24 cellular contexts compared by ENCODE assay signal in genomic region chr6:123329337-123329736, GRCh38.
"Had no signal": no experiment of that assay in that cellular context is flagged by ENCODE, and none has a peak within 500 bp of the region (broad histone marks: within the 10 kb centered on the region; RNA-seq: fewer than 3 reads in every experiment).

No MANE protein-coding gene starts in this region.

- H3K36me3 Mint-ChIP-seq: immature natural killer cell; naive B cell; stimulated activated naive B cell treated with anti-CD40 and anti-IgM and Interleukin-4, amounts not matched to agents 10 μg/mL and 1 μg/mL and 100 μg/mL, for 72 hours had no signal

- H3K4me3 ChIP-seq: esophagus squamous epithelium, gastroesophageal sphincter, left ventricle myocardium inferior, lower lobe of right lung, spleen, testis, tibial nerve had no signal

- DNase-seq: effector memory CD4-positive, alpha-beta T cell; esophagus squamous epithelium; foreskin fibroblast; glutamatergic neuron; immature natural killer cell; left cardiac atrium; left ventricle myocardium inferior; lower lobe of right lung; mesenchymal stem cell; naive B cell; nephron progenitor cell; posterior cingulate gyrus; spleen; stimulated activated CD4-positive, alpha-beta T cell treated with anti-CD3 and anti-CD28 coated beads, Interleukin-15, amount 100 ng/mL, for 24 hours; stimulated activated CD4-positive, alpha-beta T cell treated with anti-CD3 and anti-CD28 coated beads, Interleukin-1b, Interleukin-23, amount 100 ng/mL, for 48 hours; stimulated activated CD4-positive, alpha-beta T cell treated with anti-CD3 and anti-CD28 coated beads, Interleukin-4, amount 100 ng/mL, for 24 hours; stimulated activated naive B cell treated with anti-CD40 and anti-IgM and Interleukin-4, amounts not matched to agents 10 μg/mL and 1 μg/mL and 100 μg/mL, for 72 hours; stimulated activated naive CD8-positive, alpha-beta T cell treated with anti-CD3 and anti-CD28 coated beads, Interleukin-15, amount 100 ng/mL, for 72 hours; testis had no signal

- H3K9me3 Mint-ChIP-seq: nephron progenitor cell; stimulated activated naive B cell treated with anti-CD40 and anti-IgM and Interleukin-4, amounts not matched to agents 10 μg/mL and 1 μg/mL and 100 μg/mL, for 72 hours had no signal

- H3K9me3 ChIP-seq: esophagus squamous epithelium, gastroesophageal sphincter, left ventricle myocardium inferior, lower lobe of right lung, neutrophil, spleen, testis, tibial nerve had no signal

- H3K27ac Mint-ChIP-seq: immature natural killer cell; naive B cell; nephron progenitor cell; stimulated activated naive B cell treated with anti-CD40 and anti-IgM and Interleukin-4, amounts not matched to agents 10 μg/mL and 1 μg/mL and 100 μg/mL, for 72 hours; stimulated activated naive CD8-positive, alpha-beta T cell treated with anti-CD3 and anti-CD28 coated beads, Interleukin-15, amount 100 ng/mL, for 72 hours had no signal

- ATAC-seq: gastroesophageal sphincter; left cardiac atrium; lower lobe of right lung; sciatic nerve; stimulated activated naive B cell treated with anti-CD40 and anti-IgM and Interleukin-4, amounts not matched to agents 10 μg/mL and 1 μg/mL and 100 μg/mL, for 72 hours; stimulated activated naive CD8-positive, alpha-beta T cell treated with anti-CD3 and anti-CD28 coated beads, Interleukin-15, amount 100 ng/mL, for 72 hours had no signal

- H3K36me3 ChIP-seq: esophagus squamous epithelium, gastroesophageal sphincter, left ventricle myocardium inferior, lower lobe of right lung, neutrophil, spleen, tibial nerve had no signal

- H3K27me3 ChIP-seq: esophagus squamous epithelium, gastroesophageal sphincter, neutrophil, spleen, testis, tibial nerve had no signal

- H3K4me3 Mint-ChIP-seq: immature natural killer cell; naive B cell; nephron progenitor cell; stimulated activated naive B cell treated with anti-CD40 and anti-IgM and Interleukin-4, amounts not matched to agents 10 μg/mL and 1 μg/mL and 100 μg/mL, for 72 hours; stimulated activated naive CD8-positive, alpha-beta T cell treated with anti-CD3 and anti-CD28 coated beads, Interleukin-15, amount 100 ng/mL, for 72 hours had no signal

- H3K27me3 Mint-ChIP-seq: naive B cell; stimulated activated naive B cell treated with anti-CD40 and anti-IgM and Interleukin-4, amounts not matched to agents 10 μg/mL and 1 μg/mL and 100 μg/mL, for 72 hours; stimulated activated naive CD8-positive, alpha-beta T cell treated with anti-CD3 and anti-CD28 coated beads, Interleukin-15, amount 100 ng/mL, for 72 hours had no signal

- H3K4me1 ChIP-seq: esophagus squamous epithelium, gastroesophageal sphincter, left ventricle myocardium inferior, lower lobe of right lung, spleen, testis had no signal

- H3K4me1 Mint-ChIP-seq: immature natural killer cell; naive B cell; stimulated activated naive B cell treated with anti-CD40 and anti-IgM and Interleukin-4, amounts not matched to agents 10 μg/mL and 1 μg/mL and 100 μg/mL, for 72 hours; stimulated activated naive CD8-positive, alpha-beta T cell treated with anti-CD3 and anti-CD28 coated beads, Interleukin-15, amount 100 ng/mL, for 72 hours had no signal

- FAIRE-seq: keratinocyte had no signal

- H3K27ac ChIP-seq: esophagus squamous epithelium, gastroesophageal sphincter, left ventricle myocardium inferior, lower lobe of right lung, neutrophil, spleen, testis, tibial nerve had no signal
